Comparison of ENCODE assay signal across 18 cellular contexts in genomic region chr5:143235423-143235822, GRCh38.
DNase-seq lines count a peak whose midpoint lies in the region; ATAC-seq and TF ChIP-seq lines count a peak whose summit lies in the region.
"Had no signal": no experiment of that assay in that cellular context is flagged by ENCODE, and none has a peak within 500 bp of the region (broad histone marks: within the 10 kb centered on the region; RNA-seq: fewer than 3 reads in every experiment).

No MANE protein-coding gene starts in this region.

- no peaks in the 10 kb centered on the region for H3K27me3 ChIP-seq in GM23248 (replicated peaks; ENCODE audit: insufficient read depth)
- H3K27me3 ChIP-seq in subcutaneous abdominal adipose tissue (ENCODE audit: control insufficient read depth in 5 of 5, insufficient read depth in 4 of 5, low read length in 5 of 5), result no peaks in the 10 kb centered on the region
- no peaks in the 10 kb centered on the region for H3K27me3 ChIP-seq in thyroid gland

- H4K20me1 ChIP-seq in GM23248 (ENCODE audit: insufficient read depth), result no peaks in the 10 kb centered on the region

- intact Hi-C loops in thyroid gland (cut with DNase I), result no loop called here

- H3K4me1 ChIP-seq in GM23248 (ENCODE audit: insufficient read depth), result peaks cover 23% of the 10 kb centered on the region
- H3K4me1 ChIP-seq in subcutaneous abdominal adipose tissue (ENCODE audit: control insufficient read depth in 5 of 5, insufficient read depth in 5 of 5, low read length in 5 of 5), result peaks cover 2 to 7% (median 6%) of the 10 kb centered on the region in 5 donors
- H3K4me1 ChIP-seq in thyroid gland, result peaks cover 0 to 2% of the 10 kb centered on the region in 2 donors

- DNase-seq in GM23248, result peak; percentile 96
- peak; percentile 78 for DNase-seq in amniotic epithelial cell (ENCODE audit: low read depth)
- DNase-seq in hepatic stellate cell (ENCODE audit: low spot score), result peak; percentile 75
- no peak for DNase-seq in DMS153 treated with DMSO at 0.1 percent for 48 hours (lab: John Stamatoyannopoulos, UW; ENCODE audit: unreplicated experiment)
- DNase-seq in thyroid gland, result no peak
- DNase-seq: activated CD4-positive, alpha-beta T cell treated with anti-CD3 and anti-CD28 coated beads, Interleukin-2, amount 10 ng/mL, durations not matched to agents 7 days and 5 days; amygdala; CD8-positive, alpha-beta T cell; dermis blood vessel endothelial cell; GF-D8; NCI-H1930; NCI-H774; SHP77; stimulated activated CD4-positive, alpha-beta T cell treated with anti-CD3 and anti-CD28 coated beads, Interleukin-4, amount 100 ng/mL, for 1 hour; T-helper 9 cell had no signal

- no peak for TF ChIP-seq POLR2A in thyroid gland (IDR thresholded peaks at IDR 0.05)

- no peaks in the 10 kb centered on the region for H3K79me2 ChIP-seq in GM23248 (ENCODE audit: insufficient read depth)

- H3K4me2 ChIP-seq in GM23248 (ENCODE audit: unreplicated experiment), result peak overlapping the region; percentile 40
- H3K4me2 ChIP-seq: GM23338 had no signal

- H3K9me2 ChIP-seq in GM23248 (ENCODE audit: insufficient read depth), result no peaks in the 10 kb centered on the region

- H3K4me3 ChIP-seq in GM23248, result no peak overlapping the region
- H3K4me3 ChIP-seq in subcutaneous abdominal adipose tissue (ENCODE audit: low read depth in 1 of 5, low read length in 5 of 5), result no peak overlapping the region
- no peak overlapping the region for H3K4me3 ChIP-seq in thyroid gland (replicated peaks in 1 of 3)
- H3K4me3 ChIP-seq: GM23338 had no signal

- no peak for ATAC-seq in HG02678 (IDR thresholded peaks at IDR 0.05; ENCODE audit: unreplicated experiment)
- ATAC-seq: CD8-positive, alpha-beta T cell; GM23338 had no signal

- H3F3A ChIP-seq in GM23248 (ENCODE audit: insufficient read depth), result peaks cover 9% of the 10 kb centered on the region; the same call in 1 of the 2 replicates

- H3K9me3 ChIP-seq in GM23248 (ENCODE audit: low read depth), result no peaks in the 10 kb centered on the region
- no peaks in the 10 kb centered on the region for H3K9me3 ChIP-seq in subcutaneous abdominal adipose tissue (ENCODE audit: control insufficient read depth in 5 of 5, low read length in 5 of 5)
- H3K9me3 ChIP-seq in thyroid gland, result no peaks in the 10 kb centered on the region

- H3K36me3 ChIP-seq in GM23248 (ENCODE audit: low read depth) (no peaks in the 10 kb centered on the region), subcutaneous abdominal adipose tissue (ENCODE audit: control insufficient read depth in 5 of 5, insufficient read depth in 5 of 5, low read length in 5 of 5) (no peaks in the 10 kb centered on the region), thyroid gland (no peaks in the 10 kb centered on the region)

- H2AFZ ChIP-seq in GM23248, result peak overlapping the region; percentile 61
- H2AFZ ChIP-seq: GM23338 had no signal

- H3K27ac ChIP-seq in GM23248 (peak overlapping the region; percentile 78), subcutaneous abdominal adipose tissue (ENCODE audit: low read depth, low read length) (peak overlapping the region; percentile 14), thyroid gland (no peak overlapping the region)

- 42 to 54% methylated on average over 3 of the region's 3 CpGs for WGBS in GM23248 (ENCODE audit: low coverage in 1 of 2, low lambda C conversion rate in 2 of 2, missing lambda C conversion rate in 2 of 2), 2 experiments
- 85 to 90% methylated on average over 3 of the region's 3 CpGs for WGBS in thyroid gland, 2 donors

- in situ Hi-C loops in GM23248 (cut with MboI), result no loop called here

- H3K9ac ChIP-seq in GM23248 (0 out of 2 replicates have a peak overlapping the region, but pooled peaks have one; percentile 27), subcutaneous abdominal adipose tissue (ENCODE audit: low read length in 5 of 5) (no peak overlapping the region)

- TF ChIP-seq CTCF in thyroid gland (IDR thresholded peaks at IDR 0.05), result no peak

Comparison
In these comparisons a context has a peak if more than half of its experiments do, and no peak if none do; other contexts are left out.
1. DNase-seq: peak in GM23248 (single experiment), amniotic epithelial cell (single experiment) and hepatic stellate cell (single experiment); none in DMS153 treated with DMSO at 0.1 percent for 48 hours (single experiment) and thyroid gland (0 of 2).
2. H3K27ac ChIP-seq: peak in GM23248 (single experiment) and subcutaneous abdominal adipose tissue (single experiment); none in thyroid gland (0 of 3).